1 cellular context compared by ENCODE assay signal in the genomic region with DNA sequence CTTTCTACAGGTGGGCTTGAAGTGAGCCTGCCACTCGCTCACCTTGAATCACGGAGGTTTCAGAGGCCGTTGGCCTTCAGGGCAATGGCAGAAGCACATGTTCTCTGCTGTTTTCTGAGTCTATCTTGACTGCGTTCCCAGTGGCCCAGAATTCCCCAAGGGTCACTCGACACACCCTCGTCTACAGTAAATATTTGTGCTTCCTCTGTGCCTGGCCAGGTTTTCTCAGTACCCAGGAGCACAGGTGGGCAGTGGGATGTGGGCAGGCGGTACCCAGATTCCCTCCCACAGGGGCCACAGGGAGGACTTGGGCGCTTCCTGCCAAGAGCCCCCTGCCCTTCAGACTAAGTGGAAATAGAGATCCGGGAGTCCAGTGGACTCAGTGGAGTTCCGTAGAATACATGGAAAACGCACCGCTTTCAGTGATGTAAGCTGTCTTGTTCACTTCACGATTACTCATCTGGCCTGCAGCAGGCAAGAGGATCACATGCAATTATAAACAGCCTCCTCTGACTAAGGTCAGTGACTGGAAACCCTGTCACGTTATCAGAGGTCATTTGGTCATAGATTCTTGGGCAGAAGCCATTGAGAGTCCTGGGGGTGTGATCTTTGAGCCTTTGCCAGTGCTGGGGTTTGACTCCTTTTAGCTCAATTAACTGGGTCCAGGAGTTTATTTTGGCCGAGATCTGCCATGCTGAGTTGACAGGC.
A peak's percentile ranks its signal among the peaks of the same experiment; 100 is the strongest.
TF ChIP-seq lines count a peak whose summit lies in the region.

No MANE protein-coding gene starts in this region.

TF ChIP-seq in HEK293, 187 proteins besides CTCF, POLR2A, EP300 and RAD21 (continued from another document):
- TF ChIP-seq BCL6B (tag by site-specific recombination; IDR thresholded peaks at IDR 0.05): no peak
- TF ChIP-seq ZEB2 (tag by site-specific recombination; IDR thresholded peaks at IDR 0.05): peak; percentile 92
- no peak for TF ChIP-seq RBAK (tag by site-specific recombination; IDR thresholded peaks at IDR 0.05)
- TF ChIP-seq GLIS2 (tag by site-specific recombination; IDR thresholded peaks at IDR 0.05): peak; percentile 73
- TF ChIP-seq IKZF3 (tag by site-specific recombination; IDR thresholded peaks at IDR 0.05): peak; percentile 82
- peak; percentile 70 for TF ChIP-seq HIC1 (tag by site-specific recombination; IDR thresholded peaks at IDR 0.05)
- TF ChIP-seq ZNF501 (tag by site-specific recombination; IDR thresholded peaks at IDR 0.05): 0 out of 2 replicates have a peak, but pooled peaks have one; percentile 26
- TF ChIP-seq, protein P1, sequence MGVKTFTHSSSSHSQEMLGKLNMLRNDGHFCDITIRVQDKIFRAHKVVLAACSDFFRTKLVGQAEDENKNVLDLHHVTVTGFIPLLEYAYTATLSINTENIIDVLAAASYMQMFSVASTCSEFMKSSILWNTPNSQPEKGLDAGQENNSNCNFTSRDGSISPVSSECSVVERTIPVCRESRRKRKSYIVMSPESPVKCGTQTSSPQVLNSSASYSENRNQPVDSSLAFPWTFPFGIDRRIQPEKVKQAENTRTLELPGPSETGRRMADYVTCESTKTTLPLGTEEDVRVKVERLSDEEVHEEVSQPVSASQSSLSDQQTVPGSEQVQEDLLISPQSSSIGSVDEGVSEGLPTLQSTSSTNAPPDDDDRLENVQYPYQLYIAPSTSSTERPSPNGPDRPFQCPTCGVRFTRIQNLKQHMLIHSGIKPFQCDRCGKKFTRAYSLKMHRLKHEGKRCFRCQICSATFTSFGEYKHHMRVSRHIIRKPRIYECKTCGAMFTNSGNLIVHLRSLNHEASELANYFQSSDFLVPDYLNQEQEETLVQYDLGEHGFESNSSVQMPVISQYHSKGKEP (tag by site-specific recombination; IDR thresholded peaks at IDR 0.05): peak; percentile 49; the same call in 1 of the 2 replicates
- TF ChIP-seq ZNF10 (tag by site-specific recombination; IDR thresholded peaks at IDR 0.05): peak; percentile 38; the same call in 1 of the 2 replicates
- TF ChIP-seq, protein P2, sequence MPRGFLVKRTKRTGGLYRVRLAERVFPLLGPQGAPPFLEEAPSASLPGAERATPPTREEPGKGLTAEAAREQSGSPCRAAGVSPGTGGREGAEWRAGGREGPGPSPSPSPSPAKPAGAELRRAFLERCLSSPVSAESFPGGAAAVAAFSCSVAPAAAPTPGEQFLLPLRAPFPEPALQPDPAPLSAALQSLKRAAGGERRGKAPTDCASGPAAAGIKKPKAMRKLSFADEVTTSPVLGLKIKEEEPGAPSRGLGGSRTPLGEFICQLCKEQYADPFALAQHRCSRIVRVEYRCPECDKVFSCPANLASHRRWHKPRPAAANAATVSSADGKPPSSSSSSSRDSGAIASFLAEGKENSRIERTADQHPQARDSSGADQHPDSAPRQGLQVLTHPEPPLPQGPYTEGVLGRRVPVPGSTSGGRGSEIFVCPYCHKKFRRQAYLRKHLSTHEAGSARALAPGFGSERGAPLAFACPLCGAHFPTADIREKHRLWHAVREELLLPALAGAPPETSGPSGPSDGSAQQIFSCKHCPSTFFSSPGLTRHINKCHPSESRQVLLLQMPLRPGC (tag by site-specific recombination; IDR thresholded peaks at IDR 0.05): peak; percentile 40; the same call in 1 of the 2 replicates
- peak; percentile 96 for TF ChIP-seq GLIS1 (tag by site-specific recombination; IDR thresholded peaks at IDR 0.05)
- peak; percentile 51; the same call in 1 of the 2 replicates for TF ChIP-seq ZNF394 (tag by site-specific recombination; IDR thresholded peaks at IDR 0.05; ENCODE audit: borderline replicate concordance)
- TF ChIP-seq ZNF76 (tag by site-specific recombination; IDR thresholded peaks at IDR 0.05; ENCODE audit: borderline replicate concordance, low read depth): 0 out of 2 replicates have a peak, but pooled peaks have one; percentile 23
- TF ChIP-seq ZBTB17 (tag by site-specific recombination; IDR thresholded peaks at IDR 0.05): peak; percentile 61
- no peak for TF ChIP-seq ZSCAN16 (tag by site-specific recombination; IDR thresholded peaks at IDR 0.05)
- peak; percentile 86 for TF ChIP-seq ZNF366 (tag by site-specific recombination; conservative IDR thresholded peaks at IDR 0.05)
- no peak for TF ChIP-seq ZNF341 (tag by site-specific recombination; IDR thresholded peaks at IDR 0.05; ENCODE audit: low read depth)
- TF ChIP-seq EGR2 (tag by site-specific recombination; IDR thresholded peaks at IDR 0.05; ENCODE audit: low read depth): peak; percentile 69
